ENCODE assay signal across 10 cellular contexts in genomic region chr4:176492648-176493302, GRCh38.
DNase-seq lines count a peak whose midpoint lies in the region; ATAC-seq and TF ChIP-seq lines count a peak whose summit lies in the region.
"Had no signal": no experiment of that assay in that cellular context is flagged by ENCODE, and none has a peak within 500 bp of the region (broad histone marks: within the 10 kb centered on the region; RNA-seq: fewer than 3 reads in every experiment).

No MANE protein-coding gene starts in this region.

- POLR2A ChIA-PET in naive thymus-derived CD8-positive, alpha-beta T cell (lab: Charles Lee): no interaction called here

- no peak for TF ChIP-seq EP300 in esophagus muscularis mucosa (IDR thresholded peaks at IDR 0.05)

- peak; percentile 36 for DNase-seq in GM13976 (ENCODE audit: low spot score)
- DNase-seq in cardiac fibroblast (ENCODE audit: low read depth in 2 of 2): peak; percentile 28 to 56
- no peak for DNase-seq in right lobe of liver
- DNase-seq in hippocampal formation (lab: John Stamatoyannopoulos, UW): no peak
- no peak for DNase-seq in naive thymus-derived CD8-positive, alpha-beta T cell
- DNase-seq in esophagus muscularis mucosa (ENCODE audit: extremely low spot score): no peak
- DNase-seq: NCI-H2029, upper lobe of right lung had no signal

- H3K27me3 ChIP-seq in right lobe of liver (no peaks in the 10 kb centered on the region), esophagus muscularis mucosa (no peaks in the 10 kb centered on the region)
- H3K27me3 ChIP-seq: upper lobe of right lung had no signal

- H3K27ac Mint-ChIP-seq in naive thymus-derived CD8-positive, alpha-beta T cell: no peak overlapping the region

- no peaks in the 10 kb centered on the region for H3K36me3 Mint-ChIP-seq in naive thymus-derived CD8-positive, alpha-beta T cell

- no peak for TF ChIP-seq CTCF in GM13976 (IDR thresholded peaks at IDR 0.05; ENCODE audit: borderline replicate concordance, control extremely low read depth, extremely low read depth, insufficient read depth, missing control alignments)
- no peak for TF ChIP-seq CTCF in cardiac fibroblast (IDR thresholded peaks at IDR 0.05; ENCODE audit: low read depth, low read length)
- TF ChIP-seq CTCF in right lobe of liver (IDR thresholded peaks at IDR 0.05): no peak
- TF ChIP-seq CTCF in esophagus muscularis mucosa (IDR thresholded peaks at IDR 0.05): no peak

- WGBS in right lobe of liver (ENCODE audit: insufficient coverage, low coverage, low lambda C conversion rate, missing lambda C conversion rate): 14% methylated on average over 2 of the region's 2 CpGs
- WGBS in esophagus muscularis mucosa: 12% methylated on average over 2 of the region's 2 CpGs

- H3K27ac ChIP-seq in right lobe of liver: no peak overlapping the region
- no peak overlapping the region for H3K27ac ChIP-seq in esophagus muscularis mucosa (replicated peaks in 1 of 4)
- H3K27ac ChIP-seq: upper lobe of right lung had no signal

- H3K9me3 ChIP-seq in right lobe of liver (no peaks in the 10 kb centered on the region), esophagus muscularis mucosa (no peaks in the 10 kb centered on the region)
- H3K9me3 ChIP-seq: upper lobe of right lung had no signal

- no peaks in the 10 kb centered on the region for H3K4me1 Mint-ChIP-seq in naive thymus-derived CD8-positive, alpha-beta T cell

- H3K4me3 Mint-ChIP-seq in naive thymus-derived CD8-positive, alpha-beta T cell: no peak overlapping the region

- H3K36me3 ChIP-seq in right lobe of liver: no peaks in the 10 kb centered on the region
- H3K36me3 ChIP-seq in esophagus muscularis mucosa: no peaks in the 10 kb centered on the region
- H3K36me3 ChIP-seq: upper lobe of right lung had no signal

- in situ Hi-C loops in GM13976 (cut with MboI; ENCODE audit: low sequenced_read_pairs, unreplicated experiment): no loop called here

- peak; percentile 100 for ATAC-seq in GM19463 (IDR thresholded peaks at IDR 0.05; ENCODE audit: unreplicated experiment)
- peak; percentile 100 for ATAC-seq in HG03108 (IDR thresholded peaks at IDR 0.05; ENCODE audit: unreplicated experiment)
- no peak for ATAC-seq in right lobe of liver
- ATAC-seq in naive thymus-derived CD8-positive, alpha-beta T cell: no peak
- ATAC-seq: upper lobe of right lung had no signal

- H3K9me3 Mint-ChIP-seq in naive thymus-derived CD8-positive, alpha-beta T cell: peaks cover 0 to 7% (median 4%) of the 10 kb centered on the region in 9 donors

- H3K4me3 ChIP-seq in cardiac fibroblast (replicated peaks in 1 of 2; ENCODE audit: low read depth in 2 of 2, low read length in 2 of 2) (peak overlapping the region; percentile 8 to 28), right lobe of liver (no peak overlapping the region), esophagus muscularis mucosa (peak overlapping the region in 1 of 4 donors; percentile 6)
- H3K4me3 ChIP-seq: upper lobe of right lung had no signal

- TF ChIP-seq POLR2A in right lobe of liver (IDR thresholded peaks at IDR 0.05): no peak
- no peak for TF ChIP-seq POLR2A in esophagus muscularis mucosa (IDR thresholded peaks at IDR 0.05; ENCODE audit: low read depth)

- intact Hi-C loops in right lobe of liver (cut with DNase I): no loop called here
- intact Hi-C loops in esophagus muscularis mucosa (cut with DNase I): no loop called here

- H3K4me1 ChIP-seq in right lobe of liver (no peaks in the 10 kb centered on the region), esophagus muscularis mucosa (no peaks in the 10 kb centered on the region)
- H3K4me1 ChIP-seq: upper lobe of right lung had no signal

- H3K27me3 Mint-ChIP-seq in naive thymus-derived CD8-positive, alpha-beta T cell: peaks cover 0 to 1% (median 0%) of the 10 kb centered on the region in 5 donors

Comparison
In these comparisons a context has a peak if more than half of its experiments do, and no peak if none do; other contexts are left out.
1. DNase-seq: peak in GM13976 (single experiment) and cardiac fibroblast (2 of 2); none in right lobe of liver (0 of 3), hippocampal formation (0 of 2), naive thymus-derived CD8-positive, alpha-beta T cell (0 of 10) and esophagus muscularis mucosa (single experiment).
2. ATAC-seq: peak in GM19463 (single experiment) and HG03108 (single experiment); none in right lobe of liver (0 of 4) and naive thymus-derived CD8-positive, alpha-beta T cell (0 of 2).
3. H3K4me3 ChIP-seq: peak in cardiac fibroblast (2 of 2); none in right lobe of liver (0 of 3).